Comparison of ENCODE assay signal across 7 cellular contexts in the genomic region with DNA sequence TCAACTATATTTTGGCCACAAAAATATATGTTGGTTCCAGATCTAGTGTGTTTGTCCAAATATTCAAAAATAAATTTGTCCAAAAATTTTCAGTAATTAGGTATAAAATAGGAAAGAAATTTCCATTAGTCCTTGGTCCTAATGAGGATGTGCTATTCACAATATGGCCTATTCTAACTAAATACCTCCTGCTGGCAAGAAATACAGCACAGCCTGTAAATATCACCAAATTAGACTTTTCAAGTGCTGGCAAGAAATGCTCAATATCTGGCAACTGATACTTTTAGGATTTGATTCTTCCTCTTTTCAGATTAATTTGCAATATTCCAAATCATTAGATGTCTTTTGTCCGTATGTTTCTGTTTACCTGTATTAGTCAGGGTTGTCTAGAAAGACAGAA.
"Had no signal": no experiment of that assay in that cellular context is flagged by ENCODE, and none has a peak within 500 bp of the region (broad histone marks: within the 10 kb centered on the region; RNA-seq: fewer than 3 reads in every experiment).

No MANE protein-coding gene starts in this region.

- ATAC-seq: GM12878 had no signal

- FAIRE-seq: GM12878, GM12891, GM12892, GM18507, GM19239 had no signal

- DNase-seq: GDM1, GF-D8 had no signal

- H3K4me3 ChIP-seq: GM12878 had no signal
